26 cellular contexts compared by ENCODE assay signal in the genomic region with DNA sequence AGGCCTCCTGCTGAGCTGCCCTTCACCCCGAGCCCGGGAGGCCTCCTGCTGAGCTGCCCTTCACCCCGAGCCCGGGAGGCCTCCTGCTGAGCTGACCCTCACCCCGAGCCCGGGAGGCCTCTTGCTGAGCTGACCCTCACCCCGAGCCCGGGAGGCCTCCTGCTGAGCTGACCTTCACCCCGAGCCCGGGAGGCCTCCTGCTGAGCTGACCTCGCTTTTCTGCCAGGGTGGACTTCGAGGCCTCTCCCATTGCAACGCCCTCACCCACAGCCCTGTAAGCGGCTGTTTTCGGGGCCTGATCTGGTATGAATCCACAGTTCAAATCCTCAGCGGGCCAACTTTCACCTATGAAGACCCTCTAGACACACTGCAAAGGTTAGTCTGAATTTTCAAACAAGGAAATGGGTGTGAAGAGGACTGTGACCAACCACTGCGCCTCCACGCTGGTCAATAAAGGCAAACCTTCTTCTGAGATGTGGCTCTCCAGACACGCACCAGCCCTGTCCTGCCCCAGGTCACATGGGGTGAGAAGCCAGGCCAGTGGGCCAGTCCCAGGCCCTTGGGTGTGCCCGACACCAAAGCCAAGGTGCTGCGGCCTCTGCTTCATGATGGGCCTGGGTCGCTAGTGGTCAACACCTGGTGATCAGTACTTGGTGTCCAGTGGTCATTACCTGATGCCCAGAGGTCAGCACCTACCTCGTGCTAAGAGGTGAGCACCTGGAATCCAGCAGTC.
DNase-seq lines count a peak whose midpoint lies in the region; ATAC-seq and TF ChIP-seq lines count a peak whose summit lies in the region.
"Had no signal": no experiment of that assay in that cellular context is flagged by ENCODE, and none has a peak within 500 bp of the region (broad histone marks: within the 10 kb centered on the region; RNA-seq: fewer than 3 reads in every experiment).

No MANE protein-coding gene starts in this region.

- H3K9me3 Mint-ChIP-seq in endodermal cell (no peaks in the 10 kb centered on the region), type B pancreatic cell (no peaks in the 10 kb centered on the region)

- TF ChIP-seq CTCF in endodermal cell (conservative IDR thresholded peaks at IDR 0.05) (no peak), omental fat pad (IDR thresholded peaks at IDR 0.05) (no peak), type B pancreatic cell (conservative IDR thresholded peaks at IDR 0.05) (no peak)

- no peaks in the 10 kb centered on the region for H3K36me3 ChIP-seq in endodermal cell (ENCODE audit: control insufficient read depth, insufficient read depth, low read length)
- H3K36me3 ChIP-seq: BLaER1, HAP-1, Peyer's patch had no signal

- DNase-seq in activated CD8-positive, alpha-beta memory T cell treated with anti-CD3 and anti-CD28 coated beads for 24 hours, result peak; percentile 15
- DNase-seq in activated CD8-positive, alpha-beta memory T cell treated with anti-CD3 and anti-CD28 coated beads, Interleukin-2, amount 50 U/mL, for 48 hours, result no peak
- DNase-seq in endodermal cell (peak; percentile 22), omental fat pad (ENCODE audit: low spot score) (no peak), type B pancreatic cell (ENCODE audit: extremely low spot score, unreplicated experiment) (peak; percentile 62), DMS 273 treated with DMSO at 0.1 percent for 48 hours (lab: John Stamatoyannopoulos, UW) (no peak), NCI-H1092 (lab: John Stamatoyannopoulos, UW) (no peak), NCI-H226 (no peak)
- DNase-seq: ACHN; Caco-2; CD4-positive, alpha-beta memory T cell; DND-41; KBM-7; NCI-H1092 treated with DMSO at 0.1 percent for 48 hours; NCI-H1436 treated with DMSO at 0.1 percent for 48 hours; NCI-H2029 treated with DMSO at 0.1 percent for 48 hours; NCI-H2171; NCI-H446; NCI-H526; Right ventricle myocardium superior had no signal

- H3K36me3 Mint-ChIP-seq in endodermal cell (ENCODE audit: low read depth) (no peaks in the 10 kb centered on the region), type B pancreatic cell (no peaks in the 10 kb centered on the region)
- H3K36me3 Mint-ChIP-seq: CD4-positive, alpha-beta memory T cell had no signal

- WGBS in endodermal cell (ENCODE audit: insufficient coverage in 1 of 2, insufficient read length in 1 of 2), 2 experiments, result 89 to 98% methylated on average over 10 to 21 of the region's 23 CpGs

- no peak overlapping the region for H3K27ac Mint-ChIP-seq in endodermal cell
- H3K27ac Mint-ChIP-seq in type B pancreatic cell, result no peak overlapping the region
- H3K27ac Mint-ChIP-seq: CD4-positive, alpha-beta memory T cell; GM23338 had no signal

- H3K9me3 ChIP-seq in endodermal cell (ENCODE audit: control insufficient read depth, low read length), result no peaks in the 10 kb centered on the region
- H3K9me3 ChIP-seq: BLaER1, Caco-2, HAP-1, Peyer's patch had no signal

- no peaks in the 10 kb centered on the region for H3K4me1 ChIP-seq in endodermal cell (ENCODE audit: control insufficient read depth, insufficient read depth, low read length)
- H3K4me1 ChIP-seq: Caco-2, HAP-1, Peyer's patch had no signal

- no peak overlapping the region for H3K9ac ChIP-seq in endodermal cell (ENCODE audit: extremely low read depth, low read length, poor library complexity, severe bottlenecking)
- H3K9ac ChIP-seq: BLaER1 had no signal

- H3K27me3 Mint-ChIP-seq in endodermal cell (ENCODE audit: insufficient read depth) (no peaks in the 10 kb centered on the region), type B pancreatic cell (peaks cover 15% of the 10 kb centered on the region)

- H3K4me1 Mint-ChIP-seq in endodermal cell, result no peaks in the 10 kb centered on the region
- H3K4me1 Mint-ChIP-seq in type B pancreatic cell (ENCODE audit: unreplicated experiment), result no peaks in the 10 kb centered on the region
- H3K4me1 Mint-ChIP-seq: CD4-positive, alpha-beta memory T cell; GM23338 had no signal

- H3K4me3 ChIP-seq in endodermal cell (ENCODE audit: low read length), result no peak overlapping the region
- H3K4me3 ChIP-seq: BLaER1, GM23338, HAP-1, Peyer's patch had no signal

- no peak overlapping the region for H3K27ac ChIP-seq in endodermal cell (ENCODE audit: low read depth, low read length)
- H3K27ac ChIP-seq: 22Rv1, BLaER1, HL-60, Peyer's patch had no signal

- no peaks in the 10 kb centered on the region for H3K27me3 ChIP-seq in endodermal cell (ENCODE audit: control insufficient read depth, insufficient read depth, low read length, poor library complexity, severe bottlenecking)
- H3K27me3 ChIP-seq: BLaER1, Peyer's patch had no signal

- H3K4me3 Mint-ChIP-seq in endodermal cell (no peak overlapping the region), type B pancreatic cell (no peak overlapping the region)
- H3K4me3 Mint-ChIP-seq: CD4-positive, alpha-beta memory T cell; GM23338 had no signal

- peak; percentile 27 for ATAC-seq in omental fat pad (ENCODE audit: low FRiP score)
- ATAC-seq: GM23338 had no signal

Comparison
In these comparisons a context has a peak if more than half of its experiments do, and no peak if none do; other contexts are left out.
1. DNase-seq: peak in activated CD8-positive, alpha-beta memory T cell treated with anti-CD3 and anti-CD28 coated beads for 24 hours (single experiment), endodermal cell (single experiment) and type B pancreatic cell (single experiment); none in activated CD8-positive, alpha-beta memory T cell treated with anti-CD3 and anti-CD28 coated beads, Interleukin-2, amount 50 U/mL, for 48 hours (single experiment), omental fat pad (single experiment), DMS 273 treated with DMSO at 0.1 percent for 48 hours (single experiment), NCI-H1092 (single experiment) and NCI-H226 (single experiment).